In genomic region chr3:127356381-127356780, GRCh38 we compare ENCODE assay signal across 22 cellular contexts.
"Had no signal": no experiment of that assay in that cellular context is flagged by ENCODE, and none has a peak within 500 bp of the region (broad histone marks: within the 10 kb centered on the region; RNA-seq: fewer than 3 reads in every experiment).

No MANE protein-coding gene starts in this region.

- H3K36me3 Mint-ChIP-seq: immature natural killer cell, mesothelial cell of epicardium had no signal

- DNase-seq: dermis blood vessel endothelial cell; dorsolateral prefrontal cortex; effector CD8-positive, alpha-beta T cell; effector memory CD8-positive, alpha-beta T cell; endodermal cell; erythroblast; esophagus squamous epithelium; foreskin fibroblast; foreskin melanocyte; gastrocnemius medialis; heart left ventricle; hypothalamus; immature natural killer cell; islet precursor cell; left cardiac atrium; left lung; left ventricle myocardium superior; lower lobe of right lung; mesenchymal stem cell; mucosa of descending colon; naive B cell had no signal

- H3K4me1 Mint-ChIP-seq: endodermal cell, immature natural killer cell, mesothelial cell of epicardium, naive B cell had no signal

- H3K4me3 Mint-ChIP-seq: effector memory CD8-positive, alpha-beta T cell; endodermal cell; immature natural killer cell; mesothelial cell of epicardium; naive B cell had no signal

- H3K27ac Mint-ChIP-seq: effector memory CD8-positive, alpha-beta T cell; endodermal cell; immature natural killer cell; mesothelial cell of epicardium had no signal

- H3K9me3 Mint-ChIP-seq: effector memory CD8-positive, alpha-beta T cell had no signal
